ENCODE assay signal across 8 cellular contexts in genomic region chr2:170770008-170770303, GRCh38. TPM values are rescaled to one million over a fixed set of nuclear protein-coding genes. Genes with fewer than 3 reads are reported as not detected.
A peak's percentile ranks its signal among the peaks of the same experiment; 100 is the strongest.
DNase-seq lines count a peak whose midpoint lies in the region; ATAC-seq and TF ChIP-seq lines count a peak whose summit lies in the region.

No MANE protein-coding gene starts in this region.

- no peak for TF ChIP-seq CTCF in Calu3 (IDR thresholded peaks at IDR 0.05; ENCODE audit: unreplicated experiment)
- TF ChIP-seq CTCF in IMR-90 (conservative IDR thresholded peaks at IDR 0.05; ENCODE audit: low read depth, low read length): no peak
- TF ChIP-seq CTCF in tibial nerve (IDR thresholded peaks at IDR 0.05): no peak

- H3K4me3 Mint-ChIP-seq in Calu3 (ENCODE audit: low read depth, unreplicated experiment): peak overlapping the region; percentile 81
- peak overlapping the region; percentile 94 for H3K4me3 Mint-ChIP-seq in activated T-helper 2 cell treated with anti-CD3 and anti-CD28 coated beads, Interferon-gamma antibody, Interleukin-2, Interleukin-4, amounts not matched to agents 10 μg/mL and 5 μg/mL and 100 μg/mL, durations not matched to agents 14 hours and 24 hours and 36 hours (ENCODE audit: low read depth)

- no peak for TF ChIP-seq POLR2A in IMR-90 (IDR thresholded peaks at IDR 0.05; ENCODE audit: low read depth, low read length)
- TF ChIP-seq POLR2A in tibial nerve (IDR thresholded peaks at IDR 0.05): no peak

- H4K91ac ChIP-seq in IMR-90 (ENCODE audit: insufficient read depth, low read depth, low read length): no peak overlapping the region

- no peak for TF ChIP-seq EP300 in tibial nerve (IDR thresholded peaks at IDR 0.05)

- no peak overlapping the region for H3K9ac ChIP-seq in IMR-90 (ENCODE audit: low read depth, low read length)

- no peak overlapping the region for H3K56ac ChIP-seq in IMR-90 (ENCODE audit: extremely low read depth, insufficient read depth, low read length)

- H2AK5ac ChIP-seq in IMR-90 (ENCODE audit: low read depth, low read length): no peak overlapping the region

- no peak overlapping the region for H2BK5ac ChIP-seq in IMR-90 (ENCODE audit: low read depth, low read length, poor library complexity, severe bottlenecking)

- H2AK9ac ChIP-seq in IMR-90 (replicated peaks; ENCODE audit: low read depth, low read length, poor library complexity): no peak overlapping the region

- peak overlapping the region; percentile 93 for H2AFZ ChIP-seq in IMR-90 (replicated peaks; ENCODE audit: low read length, poor library complexity)

- no peaks in the 10 kb centered on the region for H3K9me3 Mint-ChIP-seq in Calu3 (ENCODE audit: low read depth, unreplicated experiment)
- H3K9me3 Mint-ChIP-seq in activated T-helper 2 cell treated with anti-CD3 and anti-CD28 coated beads, Interferon-gamma antibody, Interleukin-2, Interleukin-4, amounts not matched to agents 10 μg/mL and 5 μg/mL and 100 μg/mL, durations not matched to agents 14 hours and 24 hours and 36 hours: no peaks in the 10 kb centered on the region

- H3K14ac ChIP-seq in IMR-90 (replicated peaks; ENCODE audit: low read depth, low read length): no peak overlapping the region

- H3K4me1 ChIP-seq in IMR-90 (ENCODE audit: control insufficient read depth, insufficient read depth, low read length) (no peaks in the 10 kb centered on the region), tibial nerve (peaks cover 0 to 19% (median 0%) of the 10 kb centered on the region in 4 donors)

- POLR2A ChIA-PET in IMR-90 (lab: Charles Lee; ENCODE audit: unreplicated experiment): no interaction called here

- no peaks in the 10 kb centered on the region for H3K27me3 Mint-ChIP-seq in Calu3 (ENCODE audit: unreplicated experiment)
- H3K27me3 Mint-ChIP-seq in activated T-helper 2 cell treated with anti-CD3 and anti-CD28 coated beads, Interferon-gamma antibody, Interleukin-2, Interleukin-4, amounts not matched to agents 10 μg/mL and 5 μg/mL and 100 μg/mL, durations not matched to agents 14 hours and 24 hours and 36 hours (ENCODE audit: low read depth): peaks cover 35% of the 10 kb centered on the region

- H3K9me3 ChIP-seq in IMR-90 (ENCODE audit: control insufficient read depth, insufficient read depth, low read length) (no peaks in the 10 kb centered on the region), tibial nerve (no peaks in the 10 kb centered on the region)

- no peak overlapping the region for H2BK15ac ChIP-seq in IMR-90 (ENCODE audit: low read depth, low read length)

- WGBS in IMR-90 (ENCODE audit: extremely low coverage in 2 of 2, insufficient read length in 1 of 2), 2 experiments: no CpG with 5 or more reads among the region's 6 CpGs
- WGBS in tibial nerve, 2 donors: 9 to 10% methylated on average over 6 of the region's 6 CpGs

- no peak overlapping the region for H4K8ac ChIP-seq in IMR-90 (ENCODE audit: low read depth in 2 of 2, low read length in 2 of 2)

- H3K4me1 Mint-ChIP-seq in Calu3 (ENCODE audit: low read depth, unreplicated experiment): peaks cover 23% of the 10 kb centered on the region
- H3K4me1 Mint-ChIP-seq in activated T-helper 2 cell treated with anti-CD3 and anti-CD28 coated beads, Interferon-gamma antibody, Interleukin-2, Interleukin-4, amounts not matched to agents 10 μg/mL and 5 μg/mL and 100 μg/mL, durations not matched to agents 14 hours and 24 hours and 36 hours (ENCODE audit: low read depth): peaks cover 12% of the 10 kb centered on the region

- peak overlapping the region; percentile 96 for H3K4me2 ChIP-seq in IMR-90 (ENCODE audit: low read depth, low read length)

- CTCF ChIA-PET in Calu3 (lab: Charles Lee): interaction anchor here (1.1 to 1.7 kb wide), 2 partner anchors 31 to 58 kb away, joined by 3 to 8 read pairs; no protein-coding TSS in a partner anchor
- CTCF ChIA-PET in IMR-90 (lab: Yijun Ruan, JAX): interaction anchor here (0.6 kb wide), 1 partner anchor 408 kb away, joined by 3 read pairs; no protein-coding TSS in a partner anchor

- no peak for TF ChIP-seq RAD21 in IMR-90 (IDR thresholded peaks at IDR 0.05; ENCODE audit: low read length)

- no peaks in the 10 kb centered on the region for H4K20me1 ChIP-seq in IMR-90 (ENCODE audit: insufficient read depth, low read length)

- H3K18ac ChIP-seq in IMR-90 (ENCODE audit: low read depth, low read length): no peak overlapping the region

- no peak overlapping the region for H2BK20ac ChIP-seq in IMR-90 (ENCODE audit: low read depth, low read length)

- peak overlapping the region; percentile 91 for H3K27ac Mint-ChIP-seq in Calu3 (ENCODE audit: unreplicated experiment)
- H3K27ac Mint-ChIP-seq in activated T-helper 2 cell treated with anti-CD3 and anti-CD28 coated beads, Interferon-gamma antibody, Interleukin-2, Interleukin-4, amounts not matched to agents 10 μg/mL and 5 μg/mL and 100 μg/mL, durations not matched to agents 14 hours and 24 hours and 36 hours: peak overlapping the region; percentile 85

- no peaks in the 10 kb centered on the region for H3K36me3 ChIP-seq in IMR-90 (ENCODE audit: control insufficient read depth, insufficient read depth, low read length)
- no peaks in the 10 kb centered on the region for H3K36me3 ChIP-seq in tibial nerve

- no peak overlapping the region for H2BK120ac ChIP-seq in IMR-90 (ENCODE audit: low read depth, low read length)

- dilution Hi-C loops in IMR-90 (cut with HindIII; ENCODE audit: low sequenced_read_pairs, unreplicated experiment): no loop called here

- no peak overlapping the region for H4K5ac ChIP-seq in IMR-90 (ENCODE audit: low read depth, low read length)

- in situ Hi-C loops in IMR-90 (cut with MboI; ENCODE audit: low sequenced_read_pairs): no loop called here

- DNase-seq in Calu3 (no peak), IMR-90 (no peak), kidney tubule cell (ENCODE audit: low spot score) (peak; percentile 78), tibial nerve (ENCODE audit: low spot score in 2 of 2) (no peak), posterior cingulate gyrus (no peak)
- no peak for DNase-seq in activated T-helper 2 cell treated with anti-CD3 and anti-CD28 coated beads, Interferon-gamma antibody, Interleukin-2, Interleukin-4, amounts not matched to agents 10 μg/mL and 5 μg/mL and 100 μg/mL, durations not matched to agents 14 hours and 24 hours and 36 hours (ENCODE audit: low spot score)

- BruUV-seq in Calu3 (replicated peaks; lab: Mats Ljungman, UMichigan) (no TSS peak), IMR-90 (replicated peaks; lab: Mats Ljungman, UMichigan) (no TSS peak)

- peaks cover 26% of the 10 kb centered on the region for H3K36me3 Mint-ChIP-seq in Calu3 (ENCODE audit: insufficient read depth, unreplicated experiment)
- no peaks in the 10 kb centered on the region for H3K36me3 Mint-ChIP-seq in activated T-helper 2 cell treated with anti-CD3 and anti-CD28 coated beads, Interferon-gamma antibody, Interleukin-2, Interleukin-4, amounts not matched to agents 10 μg/mL and 5 μg/mL and 100 μg/mL, durations not matched to agents 14 hours and 24 hours and 36 hours (ENCODE audit: low read depth)

- H3K23ac ChIP-seq in IMR-90 (ENCODE audit: low read depth, low read length): no peak overlapping the region

- H3K79me1 ChIP-seq in IMR-90 (ENCODE audit: low read depth in 1 of 2, low read length in 2 of 2): no peaks in the 10 kb centered on the region

- no peak overlapping the region for H3K4ac ChIP-seq in IMR-90 (ENCODE audit: low read depth, low read length)

- ATAC-seq in IMR-90 (ENCODE audit: low read depth): no peak
- ATAC-seq in HG03442 (IDR thresholded peaks at IDR 0.05; ENCODE audit: unreplicated experiment): no peak
- no peak for ATAC-seq in GM21515 (IDR thresholded peaks at IDR 0.05; ENCODE audit: unreplicated experiment)

- H3K27ac ChIP-seq in IMR-90 (ENCODE audit: insufficient read depth, low read length): no peak overlapping the region
- peak overlapping the region in 2 of 4 donors; percentile 57 to 79 for H3K27ac ChIP-seq in tibial nerve

- intact Hi-C loops in Calu3 (cut with micrococcal nuclease; ENCODE audit: unreplicated experiment) (loop anchor here (2.0 kb wide), 1 partner anchor 25 kb away; no protein-coding TSS in a partner anchor), IMR-90 (cut with micrococcal nuclease) (no loop called here), posterior cingulate gyrus (cut with DNase I) (no loop called here)
- intact Hi-C loops in activated T-helper 2 cell treated with anti-CD3 and anti-CD28 coated beads, Interferon-gamma antibody, Interleukin-2, Interleukin-4, amounts not matched to agents 10 μg/mL and 5 μg/mL and 100 μg/mL, durations not matched to agents 14 hours and 24 hours and 36 hours (cut with micrococcal nuclease): loop anchor here (2.0 kb wide), 3 partner anchors 45 to 407 kb away; partner anchors contain the start of gene SP5

- no peaks in the 10 kb centered on the region for H3K9me1 ChIP-seq in IMR-90 (ENCODE audit: insufficient read depth, low read length)

- H3K4me3 ChIP-seq in IMR-90 (ENCODE audit: insufficient read depth, low read depth, low read length) (peak overlapping the region; percentile 88), tibial nerve (peak overlapping the region; percentile 55 to 62 (median 58))

- H3K27me3 ChIP-seq in IMR-90 (ENCODE audit: control insufficient read depth, insufficient read depth, low read length) (peaks cover 15% of the 10 kb centered on the region), tibial nerve (no peaks in the 10 kb centered on the region)

RNA-seq across cellular contexts. Expression of gene ERICH2, which starts 0.2 kb away (rescaled TPM):
- total RNA-seq in Calu3 (2022): 1.2 and 2.4 TPM in 2 replicates
- not detected in 2 replicates for total RNA-seq in IMR-90 (2012; rRNA removed)
- polyA plus RNA-seq in IMR-90 (2012; rRNA removed): not detected in 2 replicates
- not detected in 2 replicates for polyA plus RNA-seq in IMR-90 (2012; cell fraction: cytosol; rRNA removed)
- polyA plus RNA-seq in IMR-90 (2012; cell fraction: nucleus; rRNA removed; ENCODE audit: low replicate concordance): not detected in 2 replicates
- not detected in 2 replicates for total RNA-seq in activated T-helper 2 cell treated with anti-CD3 and anti-CD28 coated beads, Interferon-gamma antibody, Interleukin-2, Interleukin-4, amounts not matched to agents 10 μg/mL and 5 μg/mL and 100 μg/mL, durations not matched to agents 14 hours and 24 hours and 36 hours
- total RNA-seq in tibial nerve: under 1 TPM in 1 of 4 donors, not detected in 3; 0.98 TPM

RNA-seq across cellular contexts. Expression of gene GAD1, which starts 46.7 kb away (rescaled TPM):
- total RNA-seq in Calu3 (2022) (11.2 and 11.5 TPM in 2 replicates), IMR-90 (2012; rRNA removed) (not detected in 2 replicates), tibial nerve (1 to 10 TPM in 1 of 4 donors, not detected in 3; 1.2 TPM)
- polyA plus RNA-seq in IMR-90 (2012; rRNA removed): not detected in 2 replicates
- polyA plus RNA-seq in IMR-90 (2012; cell fraction: cytosol; rRNA removed): 0.08 TPM in 1 of 2 replicates, not detected in the other
- 0.03 and 0.06 TPM in 2 replicates for polyA plus RNA-seq in IMR-90 (2012; cell fraction: nucleus; rRNA removed; ENCODE audit: low replicate concordance)
- 41.4 and 42.0 TPM in 2 replicates for total RNA-seq in activated T-helper 2 cell treated with anti-CD3 and anti-CD28 coated beads, Interferon-gamma antibody, Interleukin-2, Interleukin-4, amounts not matched to agents 10 μg/mL and 5 μg/mL and 100 μg/mL, durations not matched to agents 14 hours and 24 hours and 36 hours

RNA-seq across cellular contexts. Expression of gene SP5, which starts 54.8 kb away (rescaled TPM):
- 0.73 TPM in 2 replicates for total RNA-seq in Calu3 (2022)
- not detected in 2 replicates for total RNA-seq in IMR-90 (2012; rRNA removed)
- not detected in 2 replicates for polyA plus RNA-seq in IMR-90 (2012; rRNA removed)
- not detected in 2 replicates for polyA plus RNA-seq in IMR-90 (2012; cell fraction: cytosol; rRNA removed)
- not detected in 2 replicates for polyA plus RNA-seq in IMR-90 (2012; cell fraction: nucleus; rRNA removed; ENCODE audit: low replicate concordance)
- total RNA-seq in activated T-helper 2 cell treated with anti-CD3 and anti-CD28 coated beads, Interferon-gamma antibody, Interleukin-2, Interleukin-4, amounts not matched to agents 10 μg/mL and 5 μg/mL and 100 μg/mL, durations not matched to agents 14 hours and 24 hours and 36 hours: 0.30 and 0.32 TPM in 2 replicates
- 10 to 100 TPM in 1 of 4 donors, 1 to 10 TPM in 3; 6.6 to 14.1 (median 8.4) TPM for total RNA-seq in tibial nerve

Comparison
In these comparisons a context has a peak if more than half of its experiments do, and no peak if none do; other contexts are left out.
1. intact Hi-C loops: an anchor here in Calu3 (2.0 kb wide) and activated T-helper 2 cell treated with anti-CD3 and anti-CD28 coated beads, Interferon-gamma antibody, Interleukin-2, Interleukin-4, amounts not matched to agents 10 μg/mL and 5 μg/mL and 100 μg/mL, durations not matched to agents 14 hours and 24 hours and 36 hours (2.0 kb wide); none called in IMR-90 and posterior cingulate gyrus.